8 cellular contexts compared by ENCODE assay signal in genomic region chrX:47556045-47556623, GRCh38.
DNase-seq lines count a peak whose midpoint lies in the region; ATAC-seq and TF ChIP-seq lines count a peak whose summit lies in the region.

No MANE protein-coding gene starts in this region.

- DNase-seq in NCI-H2029 treated with DMSO at 0.1 percent for 48 hours (lab: John Stamatoyannopoulos, UW): peak; percentile 70
- peak; percentile 38 to 61 (median 58) for DNase-seq in activated CD4-positive, CD25-positive, alpha-beta regulatory T cell (lab: John Stamatoyannopoulos, UW)
- peak; percentile 96 for DNase-seq in cerebellar cortex (ENCODE audit: low spot score)
- peak; percentile 94 for DNase-seq in islet precursor cell
- DNase-seq in stimulated activated CD4-positive, alpha-beta T cell treated with anti-CD3 and anti-CD28 coated beads, Interleukin-12 subunit alpha, Interleukin-12 subunit beta, amount 100 ng/mL, for 4 hours: peak; percentile 72
- no peak for DNase-seq in NCI-H526 treated with DMSO at 0.1 percent for 48 hours (lab: John Stamatoyannopoulos, UW)

- peak; percentile 88 for ATAC-seq in HG02852 (IDR thresholded peaks at IDR 0.05; ENCODE audit: unreplicated experiment)

- TF ChIP-seq POLR2A in GM15510 (IDR thresholded peaks at IDR 0.05; ENCODE audit: borderline replicate concordance, extremely low read depth, insufficient read length): peak; percentile 59
